20 cellular contexts compared by ENCODE assay signal in genomic region chr16:54542805-54543504, GRCh38.
"Had no signal": no experiment of that assay in that cellular context is flagged by ENCODE, and none has a peak within 500 bp of the region (broad histone marks: within the 10 kb centered on the region; RNA-seq: fewer than 3 reads in every experiment).

No MANE protein-coding gene starts in this region.

- H3K36me3 ChIP-seq: heart right ventricle, neutrophil, ovary, right atrium auricular region, thoracic aorta, vagina had no signal

- H3K27ac ChIP-seq: heart right ventricle, neutrophil, ovary, psoas muscle, right atrium auricular region, thoracic aorta, vagina had no signal

- FAIRE-seq: endometrium had no signal

- DNase-seq: activated CD4-positive, alpha-beta T cell treated with anti-CD3 and anti-CD28 coated beads for 1 hour; activated CD4-positive, alpha-beta T cell treated with anti-CD3 and anti-CD28 coated beads, Interleukin-2, amount 50 U/mL, for 1 hour; activated CD8-positive, alpha-beta T cell treated with anti-CD3 and anti-CD28 coated beads, Interleukin-2, amount 10 ng/mL, durations not matched to agents 7 days and 5 days; activated gamma-delta T cell treated with Interleukin-2 at 50 U/mL for 16 hours; aorta; effector CD4-positive, alpha-beta T cell; heart right ventricle; islet precursor cell; left cardiac atrium; ovary; psoas muscle; stimulated activated CD4-positive, alpha-beta T cell treated with anti-CD3 and anti-CD28 coated beads, Interleukin-4, amount 100 ng/mL, for 24 hours; stimulated activated naive CD4-positive, alpha-beta T cell treated with Interleukin-2 at 50 U/mL for 16 hours had no signal

- H3K27me3 ChIP-seq: ovary, right atrium auricular region, vagina had no signal

- H3K4me3 ChIP-seq: heart right ventricle, ovary, psoas muscle, right atrium auricular region, thoracic aorta, vagina had no signal

- ATAC-seq: activated CD8-positive, alpha-beta T cell treated with anti-CD3 and anti-CD28 coated beads, Interleukin-2, amount 10 ng/mL, durations not matched to agents 7 days and 5 days; activated naive CD4-positive, alpha-beta T cell treated with anti-CD3 and anti-CD28 coated beads, Interleukin-2, amount 50 U/mL, for 72 hours; heart right ventricle; left cardiac atrium; natural killer cell treated with Interleukin-12 subunit alpha and Interleukin-12 subunit beta and Interleukin-15 and Interleukin-18, amount 100 ng/mL, for 72 hours; psoas muscle had no signal

- H3K9me3 ChIP-seq: heart right ventricle, neutrophil, ovary, psoas muscle, right atrium auricular region, thoracic aorta, vagina had no signal

- H3K4me1 ChIP-seq: psoas muscle, vagina had no signal
